1 cellular context compared by ENCODE assay signal in genomic region chr7:1288996-1289551, GRCh38.
TF ChIP-seq lines count a peak whose summit lies in the region.

No MANE protein-coding gene starts in this region.

TF ChIP-seq in HepG2, 621 proteins besides CTCF, POLR2A, EP300 and RAD21:
- no peak for TF ChIP-seq FLYWCH1 (CRISPR knock-in tag; IDR thresholded peaks at IDR 0.05)
- no peak for TF ChIP-seq TEAD2 (CRISPR knock-in tag; IDR thresholded peaks at IDR 0.05)
- TF ChIP-seq HMGA1 (CRISPR knock-in tag; conservative IDR thresholded peaks at IDR 0.05) = no peak
TF ChIP-seq in HepG2: peak in this region for 0.
